ENCODE assay signal across 36 cellular contexts in the genomic region with DNA sequence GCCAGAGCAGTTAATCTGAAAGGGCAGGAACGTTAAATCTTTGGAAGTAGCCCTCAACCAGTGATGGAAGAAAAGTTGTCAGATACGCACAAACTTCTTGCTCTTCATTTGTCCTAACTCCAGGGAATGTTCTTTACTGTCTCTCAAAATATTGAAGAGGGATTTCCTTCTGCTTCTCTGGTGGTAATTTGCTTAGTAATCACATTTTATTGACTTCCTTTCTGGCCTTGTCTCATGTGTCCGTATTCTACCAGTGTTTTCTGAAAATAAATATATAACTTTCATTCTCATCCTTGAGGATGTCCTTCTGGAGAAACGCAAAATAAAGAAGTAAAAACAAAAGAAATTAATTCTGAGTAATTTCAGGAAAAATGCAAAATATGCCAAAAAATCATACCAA.
"Had no signal": no experiment of that assay in that cellular context is flagged by ENCODE, and none has a peak within 500 bp of the region (broad histone marks: within the 10 kb centered on the region; RNA-seq: fewer than 3 reads in every experiment).

No MANE protein-coding gene starts in this region.

- H3K27me3 ChIP-seq: adrenal gland, body of pancreas, brain microvascular endothelial cell, breast epithelium had no signal

- H3K27ac ChIP-seq: adrenal gland, body of pancreas, brain microvascular endothelial cell, breast epithelium, VCaP had no signal

- H3K4me1 Mint-ChIP-seq: activated B cell treated with CpG ODN at 0.5 μM for 24 hours; activated CD4-positive, alpha-beta T cell treated with anti-CD3 and anti-CD28 coated beads, Interleukin-2, amount 10 ng/mL, durations not matched to agents 24 days and 14 days; activated naive CD8-positive, alpha-beta T cell treated with anti-CD3 and anti-CD28 coated beads for 36 hours; activated T-helper 17 cell treated with anti-CD3 and anti-CD28 coated beads, Interleukin-2, amount 50 U/mL, for 72 hours had no signal

- ATAC-seq: activated CD8-positive, alpha-beta T cell treated with anti-CD3 and anti-CD28 coated beads for 36 hours; activated naive CD4-positive, alpha-beta T cell treated with anti-CD3 and anti-CD28 coated beads, Interleukin-2, amount 50 U/mL, for 72 hours; activated T-cell treated with anti-CD3 and anti-CD28 coated beads, Interleukin-2, amount 50 U/mL, for 4 hours; activated T-cell treated with anti-CD3 and anti-CD28 coated beads, Interleukin-2, amount 50 U/mL, for 72 hours; activated T-helper 17 cell treated with anti-CD3 and anti-CD28 coated beads, Interleukin-2, amount 50 U/mL, for 72 hours; body of pancreas had no signal

- H3K4me3 ChIP-seq: adrenal gland, body of pancreas, breast epithelium had no signal

- H3K9me3 ChIP-seq: adrenal gland, body of pancreas had no signal

- H3K36me3 ChIP-seq: adrenal gland, brain microvascular endothelial cell, breast epithelium had no signal

- FAIRE-seq: astrocyte, colon, TTC549 had no signal

- H3K4me1 ChIP-seq: adrenal gland, body of pancreas, breast epithelium had no signal

- H3K27me3 Mint-ChIP-seq: activated B cell treated with CpG ODN at 0.5 μM for 24 hours; activated CD4-positive, alpha-beta memory T cell treated with anti-CD3 and anti-CD28 coated beads for 36 hours; activated CD4-positive, alpha-beta T cell treated with anti-CD3 and anti-CD28 coated beads, Interleukin-2, amount 10 ng/mL, durations not matched to agents 24 days and 14 days; activated CD8-positive, alpha-beta T cell treated with anti-CD3 and anti-CD28 coated beads for 36 hours; activated naive CD8-positive, alpha-beta T cell treated with anti-CD3 and anti-CD28 coated beads for 36 hours; activated T-helper 17 cell treated with anti-CD3 and anti-CD28 coated beads, Interleukin-2, amount 50 U/mL, for 72 hours had no signal

- DNase-seq: activated B cell treated with CpG ODN at 0.5 μM for 24 hours; activated CD4-positive, alpha-beta memory T cell treated with anti-CD3 and anti-CD28 coated beads for 36 hours; activated CD4-positive, alpha-beta T cell treated with anti-CD3 and anti-CD28 coated beads for 4 hours; activated CD4-positive, alpha-beta T cell treated with anti-CD3 and anti-CD28 coated beads, Interleukin-2, amount 10 ng/mL, durations not matched to agents 24 days and 14 days; activated CD4-positive, alpha-beta T cell treated with anti-CD3 and anti-CD28 coated beads, Interleukin-2, amount 50 U/mL, for 1 hour; activated CD4-positive, alpha-beta T cell treated with anti-CD3 and anti-CD28 coated beads, Interleukin-2, amount 50 U/mL, for 4 hours; activated CD4-positive, CD25-positive, alpha-beta regulatory T cell treated with anti-CD3 and anti-CD28 coated beads, Interleukin-2, amount 50 U/mL, for 72 hours; activated CD8-positive, alpha-beta T cell treated with anti-CD3 and anti-CD28 coated beads for 36 hours; activated effector memory CD4-positive, alpha-beta T cell treated with anti-CD3 and anti-CD28 coated beads, Interleukin-2, amount 50 U/mL, for 16 hours; activated gamma-delta T cell treated with Interleukin-2 at 50 U/mL for 16 hours; activated naive CD4-positive, alpha-beta T cell; activated naive CD4-positive, alpha-beta T cell treated with anti-CD3 and anti-CD28 coated beads for 36 hours; activated naive CD4-positive, alpha-beta T cell treated with anti-CD3 and anti-CD28 coated beads, Interleukin-2, amount 50 U/mL, for 16 hours; activated naive CD8-positive, alpha-beta T cell treated with anti-CD3 and anti-CD28 coated beads for 36 hours; activated T-cell treated with anti-CD3 and anti-CD28 coated beads for 4 hours; activated T-cell treated with anti-CD3 and anti-CD28 coated beads, Interleukin-2, amount 50 U/mL, for 1 hour; activated T-cell treated with anti-CD3 and anti-CD28 coated beads, Interleukin-2, amount 50 U/mL, for 4 hours; activated T-cell treated with anti-CD3 and anti-CD28 coated beads, Interleukin-2, amount 50 U/mL, for 72 hours; adrenal gland; amniotic stem cell; aorta; body of pancreas; brain microvascular endothelial cell; central memory CD4-positive, alpha-beta T cell; T-helper 2 cell; T-helper 9 cell had no signal

- H3K27ac Mint-ChIP-seq: activated B cell treated with CpG ODN at 0.5 μM for 24 hours; activated CD4-positive, alpha-beta memory T cell treated with anti-CD3 and anti-CD28 coated beads for 36 hours; activated CD4-positive, alpha-beta T cell treated with anti-CD3 and anti-CD28 coated beads, Interleukin-2, amount 10 ng/mL, durations not matched to agents 24 days and 14 days; activated CD8-positive, alpha-beta T cell treated with anti-CD3 and anti-CD28 coated beads for 36 hours; activated naive CD4-positive, alpha-beta T cell treated with anti-CD3 and anti-CD28 coated beads for 36 hours; activated naive CD4-positive, alpha-beta T cell treated with anti-CD3 and anti-CD28 coated beads, Interleukin-2, amount 50 U/mL, for 72 hours; activated naive CD8-positive, alpha-beta T cell treated with anti-CD3 and anti-CD28 coated beads for 36 hours; activated T-cell treated with anti-CD3 and anti-CD28 coated beads, Interleukin-2, amount 50 U/mL, for 72 hours; activated T-helper 1 cell treated with anti-CD3 and anti-CD28 coated beads, Interleukin-12 subunit alpha, Interleukin-12 subunit beta, Interleukin-2, Interleukin-4 antibody, amounts not matched to agents 30 ng/mL and 10 ng/mL and 1 ng/mL, durations not matched to agents 14 hours and 24 hours and 36 hours; activated T-helper 17 cell treated with anti-CD3 and anti-CD28 coated beads, Interleukin-2, amount 50 U/mL, for 72 hours; T-helper 1 cell treated with Interleukin-12 subunit alpha and Interleukin-12 subunit beta and Interleukin-4 antibody, amounts not matched to agents 30 μg/mL and 1 μg/mL, for 36 hours; T-helper 2 cell treated with Interferon-gamma antibody and Interleukin-4, amounts not matched to agents 5 μg/mL and 100 μg/mL, for 36 hours had no signal

- H3K9me3 Mint-ChIP-seq: activated CD4-positive, alpha-beta T cell treated with anti-CD3 and anti-CD28 coated beads, Interleukin-2, amount 10 ng/mL, durations not matched to agents 24 days and 14 days had no signal

- H3K4me3 Mint-ChIP-seq: activated B cell treated with CpG ODN at 0.5 μM for 24 hours; activated CD4-positive, alpha-beta memory T cell treated with anti-CD3 and anti-CD28 coated beads for 36 hours; activated CD4-positive, alpha-beta T cell treated with anti-CD3 and anti-CD28 coated beads, Interleukin-2, amount 10 ng/mL, durations not matched to agents 24 days and 14 days; activated CD8-positive, alpha-beta T cell treated with anti-CD3 and anti-CD28 coated beads for 36 hours; activated naive CD4-positive, alpha-beta T cell treated with anti-CD3 and anti-CD28 coated beads for 36 hours; activated naive CD8-positive, alpha-beta T cell treated with anti-CD3 and anti-CD28 coated beads for 36 hours; activated T-cell treated with anti-CD3 and anti-CD28 coated beads, Interleukin-2, amount 50 U/mL, for 4 hours; activated T-cell treated with anti-CD3 and anti-CD28 coated beads, Interleukin-2, amount 50 U/mL, for 72 hours; activated T-helper 1 cell treated with anti-CD3 and anti-CD28 coated beads, Interleukin-12 subunit alpha, Interleukin-12 subunit beta, Interleukin-2, Interleukin-4 antibody, amounts not matched to agents 30 ng/mL and 10 ng/mL and 1 ng/mL, durations not matched to agents 14 hours and 24 hours and 36 hours; activated T-helper 17 cell treated with anti-CD3 and anti-CD28 coated beads, Interleukin-2, amount 50 U/mL, for 72 hours; T-helper 1 cell treated with Interleukin-12 subunit alpha and Interleukin-12 subunit beta and Interleukin-4 antibody, amounts not matched to agents 30 μg/mL and 1 μg/mL, for 36 hours; T-helper 2 cell treated with Interferon-gamma antibody and Interleukin-4, amounts not matched to agents 5 μg/mL and 100 μg/mL, for 36 hours had no signal

- H3K36me3 Mint-ChIP-seq: activated CD4-positive, alpha-beta memory T cell treated with anti-CD3 and anti-CD28 coated beads for 36 hours; activated naive CD8-positive, alpha-beta T cell treated with anti-CD3 and anti-CD28 coated beads for 36 hours had no signal
